8 cellular contexts compared by ENCODE assay signal in genomic region chr2:116477229-116477628, GRCh38.
"Had no signal": no experiment of that assay in that cellular context is flagged by ENCODE, and none has a peak within 500 bp of the region (broad histone marks: within the 10 kb centered on the region; RNA-seq: fewer than 3 reads in every experiment).

No MANE protein-coding gene starts in this region.

- H3K4me3 ChIP-seq: GM23248, HAP-1, K562 had no signal

- DNase-seq: GM23248, GOT3, H7, HFFc6, IMR-90, KG1 had no signal

- H3K9me3 ChIP-seq: HAP-1 had no signal

- H3K27ac ChIP-seq: GM23248 had no signal

- H3K4me1 ChIP-seq: HAP-1 had no signal

- H2AFZ ChIP-seq: GM23248 had no signal

- H3K36me3 ChIP-seq: HAP-1 had no signal
